ENCODE assay signal across 14 cellular contexts in the genomic region with DNA sequence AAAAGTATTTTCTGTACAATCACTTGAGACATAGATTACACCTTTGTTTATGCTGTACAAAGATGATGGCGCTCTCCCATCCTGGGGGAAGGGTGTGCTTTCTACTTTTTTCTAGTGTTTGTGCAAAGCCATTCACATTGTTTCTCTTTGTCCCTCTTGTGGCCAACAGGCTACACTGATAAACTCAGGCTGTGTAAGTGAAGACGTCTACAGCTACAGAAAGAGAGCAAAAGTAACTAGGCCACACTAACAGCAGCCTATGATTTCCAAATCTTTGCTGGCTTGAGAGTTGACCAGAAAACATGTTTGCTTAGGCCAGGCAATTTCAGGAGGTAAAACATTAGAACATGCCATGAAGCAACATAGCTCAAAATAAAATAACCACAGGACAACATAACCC.
DNase-seq lines count a peak whose midpoint lies in the region; ATAC-seq, FAIRE-seq and TF ChIP-seq lines count a peak whose summit lies in the region.
"Had no signal": no experiment of that assay in that cellular context is flagged by ENCODE, and none has a peak within 500 bp of the region (broad histone marks: within the 10 kb centered on the region; RNA-seq: fewer than 3 reads in every experiment).

No MANE protein-coding gene starts in this region.

- peaks cover 14% of the 10 kb centered on the region for H3K4me1 ChIP-seq in astrocyte (ENCODE audit: insufficient read depth, low read length)

- H3K79me2 ChIP-seq in astrocyte (ENCODE audit: insufficient read depth, low read length): no peaks in the 10 kb centered on the region

- H3K27ac Mint-ChIP-seq in astrocyte (ENCODE audit: unreplicated experiment): no peak overlapping the region
- H3K27ac Mint-ChIP-seq in activated naive CD8-positive, alpha-beta T cell treated with anti-CD3 and anti-CD28 coated beads for 36 hours: no peak overlapping the region
- H3K27ac Mint-ChIP-seq: activated B cell treated with CpG ODN at 0.5 μM for 24 hours had no signal

- H4K20me1 ChIP-seq in astrocyte (ENCODE audit: insufficient read depth, low read length): no peaks in the 10 kb centered on the region

- no peak overlapping the region for H3K27ac ChIP-seq in astrocyte (ENCODE audit: low read depth, low read length)

- TF ChIP-seq CTCF in astrocyte (IDR thresholded peaks at IDR 0.05; ENCODE audit: insufficient read depth, low read depth, low read length): peak; percentile 32

- FAIRE-seq in astrocyte (lab: Jason Lieb, UNC): no peak
- FAIRE-seq: colon, small intestine had no signal

- H3K9me3 Mint-ChIP-seq in astrocyte (ENCODE audit: unreplicated experiment): peaks cover 1% of the 10 kb centered on the region
- no peaks in the 10 kb centered on the region for H3K9me3 Mint-ChIP-seq in activated naive CD8-positive, alpha-beta T cell treated with anti-CD3 and anti-CD28 coated beads for 36 hours
- H3K9me3 Mint-ChIP-seq: activated B cell treated with CpG ODN at 0.5 μM for 24 hours had no signal

- peaks cover 7% of the 10 kb centered on the region for H3K27me3 ChIP-seq in astrocyte (ENCODE audit: insufficient read depth, low read length)

- H3K9me3 ChIP-seq in astrocyte (ENCODE audit: insufficient read depth, low read depth, low read length): no peaks in the 10 kb centered on the region

- H3K4me3 ChIP-seq in Jurkat, Clone E6-1 (ENCODE audit: low read length): no peak overlapping the region
- no peak overlapping the region for H3K4me3 ChIP-seq in astrocyte (ENCODE audit: insufficient read depth, low read depth, low read length)

- no peaks in the 10 kb centered on the region for H3K36me3 Mint-ChIP-seq in astrocyte (ENCODE audit: low read depth, unreplicated experiment)
- H3K36me3 Mint-ChIP-seq in activated naive CD8-positive, alpha-beta T cell treated with anti-CD3 and anti-CD28 coated beads for 36 hours: no peaks in the 10 kb centered on the region

- no peak overlapping the region for H3K4me2 ChIP-seq in astrocyte (ENCODE audit: low read length)

- H3K36me3 ChIP-seq in astrocyte (ENCODE audit: insufficient read depth, low read length): no peaks in the 10 kb centered on the region

- DNase-seq in CMK (ENCODE audit: low read depth) (peak; percentile 34), astrocyte (ENCODE audit: low read depth) (no peak), left kidney (ENCODE audit: low read depth, low spot score) (peak; percentile 33), DMS79 (lab: John Stamatoyannopoulos, UW) (no peak), HPDE6-E6E7 (ENCODE audit: extremely low spot score) (no peak)
- peak; percentile 70 for DNase-seq in Jurkat, Clone E6-1 (ENCODE audit: low read depth, low spot score)
- no peak for DNase-seq in activated naive CD8-positive, alpha-beta T cell treated with anti-CD3 and anti-CD28 coated beads for 36 hours
- DNase-seq: activated B cell treated with CpG ODN at 0.5 μM for 24 hours; activated effector memory CD4-positive, alpha-beta T cell treated with Interleukin-2 at 50 U/mL for 16 hours; NCI-H1105 treated with DMSO at 0.1 percent for 48 hours; RPMI8226; small intestine had no signal

- H3K4me1 Mint-ChIP-seq in astrocyte (ENCODE audit: low read depth, unreplicated experiment): peaks cover 9% of the 10 kb centered on the region
- H3K4me1 Mint-ChIP-seq in activated naive CD8-positive, alpha-beta T cell treated with anti-CD3 and anti-CD28 coated beads for 36 hours: peaks cover 42% of the 10 kb centered on the region
- H3K4me1 Mint-ChIP-seq: activated B cell treated with CpG ODN at 0.5 μM for 24 hours had no signal

- no peak for ATAC-seq in GM21786 (IDR thresholded peaks at IDR 0.05; ENCODE audit: unreplicated experiment)

- H2AFZ ChIP-seq in astrocyte (ENCODE audit: low read depth, low read length): no peak overlapping the region

- H3K27me3 Mint-ChIP-seq in astrocyte (ENCODE audit: low read depth, unreplicated experiment): no peaks in the 10 kb centered on the region
- peaks cover 8% of the 10 kb centered on the region for H3K27me3 Mint-ChIP-seq in activated naive CD8-positive, alpha-beta T cell treated with anti-CD3 and anti-CD28 coated beads for 36 hours

- no peak overlapping the region for H3K4me3 Mint-ChIP-seq in astrocyte (ENCODE audit: unreplicated experiment)
- H3K4me3 Mint-ChIP-seq in activated naive CD8-positive, alpha-beta T cell treated with anti-CD3 and anti-CD28 coated beads for 36 hours: no peak overlapping the region
- H3K4me3 Mint-ChIP-seq: activated B cell treated with CpG ODN at 0.5 μM for 24 hours had no signal

- no peak overlapping the region for H3K9ac ChIP-seq in astrocyte (ENCODE audit: low read length)

Comparison
In these comparisons a context has a peak if more than half of its experiments do, and no peak if none do; other contexts are left out.
1. DNase-seq: peak in CMK (single experiment), Jurkat, Clone E6-1 (single experiment) and left kidney (single experiment); none in astrocyte (single experiment), DMS79 (single experiment), HPDE6-E6E7 (single experiment) and activated naive CD8-positive, alpha-beta T cell treated with anti-CD3 and anti-CD28 coated beads for 36 hours (single experiment).